18 cellular contexts compared by ENCODE assay signal in genomic region chr2:157264099-157264498, GRCh38. TPM values are rescaled to one million over a fixed set of nuclear protein-coding genes. Genes with fewer than 3 reads are reported as not detected.
A peak's percentile ranks its signal among the peaks of the same experiment; 100 is the strongest.
DNase-seq lines count a peak whose midpoint lies in the region; ATAC-seq and TF ChIP-seq lines count a peak whose summit lies in the region.
"Had no signal": no experiment of that assay in that cellular context is flagged by ENCODE, and none has a peak within 500 bp of the region (broad histone marks: within the 10 kb centered on the region; RNA-seq: fewer than 3 reads in every experiment).

No MANE protein-coding gene starts in this region.

- no peak for DNase-seq in AG04449 (ENCODE audit: low read depth, low spot score)
- peak; percentile 55 for DNase-seq in GM04504 (ENCODE audit: low read depth)
- DNase-seq in astrocyte of the hippocampus (ENCODE audit: low read depth, low spot score), result peak; percentile 27
- DNase-seq in foreskin keratinocyte, result peak in 1 of 2 donors; percentile 48
- no peak for DNase-seq in amniotic stem cell (lab: John Stamatoyannopoulos, UW)
- no peak for DNase-seq in tibial nerve (ENCODE audit: low spot score in 2 of 2)
- DNase-seq in activated naive CD4-positive, alpha-beta T cell treated with anti-CD3 and anti-CD28 coated beads for 36 hours, result no peak
- DNase-seq: activated CD4-positive, CD25-positive, alpha-beta regulatory T cell; BE2C; colonic mucosa; KBM-7; NCI-H1092; NCI-H2171 treated with DMSO at 0.1 percent for 48 hours; right cardiac atrium; stimulated activated CD4-positive, alpha-beta T cell treated with anti-CD3 and anti-CD28 coated beads, Interleukin-1b, Interleukin-23, amount 100 ng/mL, for 48 hours had no signal

- no peaks in the 10 kb centered on the region for H3K9me3 ChIP-seq in tibial nerve
- H3K9me3 ChIP-seq: BE2C, colonic mucosa had no signal

- no peak overlapping the region for H3K27ac Mint-ChIP-seq in activated naive CD4-positive, alpha-beta T cell treated with anti-CD3 and anti-CD28 coated beads for 36 hours

- H3K36me3 ChIP-seq in tibial nerve, result no peaks in the 10 kb centered on the region
- H3K36me3 ChIP-seq: BE2C, colonic mucosa had no signal

- H3K27me3 Mint-ChIP-seq in activated naive CD4-positive, alpha-beta T cell treated with anti-CD3 and anti-CD28 coated beads for 36 hours (ENCODE audit: low read depth), result no peaks in the 10 kb centered on the region

- 34 to 37% methylated on average over 3 of the region's 3 CpGs for WGBS in tibial nerve, 2 donors

- no peak for TF ChIP-seq POLR2A in tibial nerve (IDR thresholded peaks at IDR 0.05)

- H3K27ac ChIP-seq in foreskin keratinocyte (peak overlapping the region; percentile 32), tibial nerve (no peak overlapping the region)
- H3K27ac ChIP-seq: HL-60 had no signal

- ATAC-seq in foreskin keratinocyte (no peak), GM21619 (IDR thresholded peaks at IDR 0.05; ENCODE audit: unreplicated experiment) (no peak)

- H3K4me1 Mint-ChIP-seq in activated naive CD4-positive, alpha-beta T cell treated with anti-CD3 and anti-CD28 coated beads for 36 hours (ENCODE audit: low read depth), result peaks cover 20% of the 10 kb centered on the region

- CTCF ChIA-PET in AG04449 (lab: Yijun Ruan, JAX), result interaction anchor here (1.5 to 3.2 kb wide), 3 partner anchors 38 to 70 kb away, joined by 4 to 12 read pairs (median 4); no protein-coding TSS in a partner anchor
- CTCF ChIA-PET in activated naive CD4-positive, alpha-beta T cell treated with anti-CD3 and anti-CD28 coated beads for 36 hours (lab: Charles Lee), result interaction anchor here (1.0 kb wide), 3 partner anchors 71 to 377 kb away, joined by 3 to 5 read pairs (median 3); no protein-coding TSS in a partner anchor

- intact Hi-C loops in activated naive CD4-positive, alpha-beta T cell treated with anti-CD3 and anti-CD28 coated beads for 36 hours (cut with micrococcal nuclease), result loop anchor here (5.0 kb wide), 2 partner anchors 203 to 932 kb away; partner anchors contain the start of gene NR4A2

- H3K9me3 Mint-ChIP-seq in activated naive CD4-positive, alpha-beta T cell treated with anti-CD3 and anti-CD28 coated beads for 36 hours, result no peaks in the 10 kb centered on the region

- no peaks in the 10 kb centered on the region for H3K27me3 ChIP-seq in foreskin keratinocyte
- H3K27me3 ChIP-seq in tibial nerve, result no peaks in the 10 kb centered on the region
- H3K27me3 ChIP-seq: BE2C, colonic mucosa had no signal

- H3K4me3 Mint-ChIP-seq in activated naive CD4-positive, alpha-beta T cell treated with anti-CD3 and anti-CD28 coated beads for 36 hours, result no peak overlapping the region

- POLR2A ChIA-PET in AG04449 (lab: Yijun Ruan, JAX), result interaction anchor here (0.7 kb wide), 1 partner anchor 22 kb away, joined by 3 read pairs; no protein-coding TSS in a partner anchor

- H3K4me1 ChIP-seq in foreskin keratinocyte (peaks cover 33% of the 10 kb centered on the region), tibial nerve (peaks cover 0 to 6% (median 3%) of the 10 kb centered on the region in 4 donors)
- H3K4me1 ChIP-seq: BE2C, colonic mucosa had no signal

- H3K36me3 Mint-ChIP-seq in activated naive CD4-positive, alpha-beta T cell treated with anti-CD3 and anti-CD28 coated beads for 36 hours (ENCODE audit: low read depth), result no peaks in the 10 kb centered on the region

- TF ChIP-seq CTCF in AG04449 (IDR thresholded peaks at IDR 0.05; ENCODE audit: insufficient read depth, low read length, missing control alignments) (no peak), foreskin keratinocyte (conservative IDR thresholded peaks at IDR 0.05) (no peak), tibial nerve (IDR thresholded peaks at IDR 0.05) (no peak)

- H3K4me3 ChIP-seq in AG04449 (ENCODE audit: low read depth, low read length) (peak overlapping the region; percentile 31; the same call in 1 of the 2 replicates), tibial nerve (no peak overlapping the region)
- H3K4me3 ChIP-seq: colonic mucosa had no signal

- no peak for TF ChIP-seq EP300 in tibial nerve (IDR thresholded peaks at IDR 0.05)

RNA-seq across cellular contexts. Expression of gene GALNT5, which starts 6.6 kb away (rescaled TPM):
- 10.2 and 14.4 TPM in 2 replicates for total RNA-seq in foreskin keratinocyte
- polyA plus RNA-seq in foreskin keratinocyte, result 2.6 and 4.4 TPM in 2 replicates
- total RNA-seq in tibial nerve, result under 1 TPM in 3 of 4 donors, not detected in 1; 0.42 to 0.98 (median 0.87) TPM
- not detected for total RNA-seq in activated naive CD4-positive, alpha-beta T cell treated with anti-CD3 and anti-CD28 coated beads for 36 hours
- total RNA-seq: activated CD8-positive, alpha-beta memory T cell treated with anti-CD3 and anti-CD28 coated beads for 36 hours had no signal

Comparison
In these comparisons a context has a peak if more than half of its experiments do, and no peak if none do; other contexts are left out.
1. DNase-seq: peak in GM04504 (single experiment) and astrocyte of the hippocampus (single experiment); none in AG04449 (single experiment), amniotic stem cell (single experiment), tibial nerve (0 of 2) and activated naive CD4-positive, alpha-beta T cell treated with anti-CD3 and anti-CD28 coated beads for 36 hours (single experiment).